ENCODE assay signal across 1 cellular context in genomic region chr14:35045798-35046047, GRCh38.
A peak's percentile ranks its signal among the peaks of the same experiment; 100 is the strongest.
TF ChIP-seq lines count a peak whose summit lies in the region.

No MANE protein-coding gene starts in this region.

TF ChIP-seq in GM12878, 131 proteins besides CTCF, POLR2A, EP300 and RAD21 (continued from another document):
- TF ChIP-seq, protein P1, sequence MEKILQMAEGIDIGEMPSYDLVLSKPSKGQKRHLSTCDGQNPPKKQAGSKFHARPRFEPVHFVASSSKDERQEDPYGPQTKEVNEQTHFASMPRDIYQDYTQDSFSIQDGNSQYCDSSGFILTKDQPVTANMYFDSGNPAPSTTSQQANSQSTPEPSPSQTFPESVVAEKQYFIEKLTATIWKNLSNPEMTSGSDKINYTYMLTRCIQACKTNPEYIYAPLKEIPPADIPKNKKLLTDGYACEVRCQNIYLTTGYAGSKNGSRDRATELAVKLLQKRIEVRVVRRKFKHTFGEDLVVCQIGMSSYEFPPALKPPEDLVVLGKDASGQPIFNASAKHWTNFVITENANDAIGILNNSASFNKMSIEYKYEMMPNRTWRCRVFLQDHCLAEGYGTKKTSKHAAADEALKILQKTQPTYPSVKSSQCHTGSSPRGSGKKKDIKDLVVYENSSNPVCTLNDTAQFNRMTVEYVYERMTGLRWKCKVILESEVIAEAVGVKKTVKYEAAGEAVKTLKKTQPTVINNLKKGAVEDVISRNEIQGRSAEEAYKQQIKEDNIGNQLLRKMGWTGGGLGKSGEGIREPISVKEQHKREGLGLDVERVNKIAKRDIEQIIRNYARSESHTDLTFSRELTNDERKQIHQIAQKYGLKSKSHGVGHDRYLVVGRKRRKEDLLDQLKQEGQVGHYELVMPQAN (conservative IDR thresholded peaks at IDR 0.05): peak; percentile 15; the same call in 1 of the 2 replicates
- TF ChIP-seq POU2F2 (IDR thresholded peaks at IDR 0.05; ENCODE audit: borderline replicate concordance, low read depth, low read length) (no peak), BHLHE40 (IDR thresholded peaks at IDR 0.05; ENCODE audit: borderline replicate concordance in 1 of 2, low read depth in 2 of 2, low read length in 1 of 2) (peak in 1 of 2 experiments; percentile 70; a peak in 1 of 4 replicates), CHD2 (IDR thresholded peaks at IDR 0.05; ENCODE audit: borderline replicate concordance, low read depth, low read length) (0 out of 2 replicates have a peak, but pooled peaks have one; percentile 6)
- TF ChIP-seq, protein P2, sequence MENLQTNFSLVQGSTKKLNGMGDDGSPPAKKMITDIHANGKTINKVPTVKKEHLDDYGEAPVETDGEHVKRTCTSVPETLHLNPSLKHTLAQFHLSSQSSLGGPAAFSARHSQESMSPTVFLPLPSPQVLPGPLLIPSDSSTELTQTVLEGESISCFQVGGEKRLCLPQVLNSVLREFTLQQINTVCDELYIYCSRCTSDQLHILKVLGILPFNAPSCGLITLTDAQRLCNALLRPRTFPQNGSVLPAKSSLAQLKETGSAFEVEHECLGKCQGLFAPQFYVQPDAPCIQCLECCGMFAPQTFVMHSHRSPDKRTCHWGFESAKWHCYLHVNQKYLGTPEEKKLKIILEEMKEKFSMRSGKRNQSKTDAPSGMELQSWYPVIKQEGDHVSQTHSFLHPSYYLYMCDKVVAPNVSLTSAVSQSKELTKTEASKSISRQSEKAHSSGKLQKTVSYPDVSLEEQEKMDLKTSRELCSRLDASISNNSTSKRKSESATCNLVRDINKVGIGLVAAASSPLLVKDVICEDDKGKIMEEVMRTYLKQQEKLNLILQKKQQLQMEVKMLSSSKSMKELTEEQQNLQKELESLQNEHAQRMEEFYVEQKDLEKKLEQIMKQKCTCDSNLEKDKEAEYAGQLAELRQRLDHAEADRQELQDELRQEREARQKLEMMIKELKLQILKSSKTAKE (IDR thresholded peaks at IDR 0.05; ENCODE audit: low read depth, poor library complexity, severe bottlenecking): peak; percentile 74
